17 cellular contexts compared by ENCODE assay signal in genomic region chr11:26950260-26950719, GRCh38. TPM values are rescaled to one million over a fixed set of nuclear protein-coding genes. Genes with fewer than 3 reads are reported as not detected.
DNase-seq lines count a peak whose midpoint lies in the region; ATAC-seq and TF ChIP-seq lines count a peak whose summit lies in the region.
"Had no signal": no experiment of that assay in that cellular context is flagged by ENCODE, and none has a peak within 500 bp of the region (broad histone marks: within the 10 kb centered on the region; RNA-seq: fewer than 3 reads in every experiment).

No MANE protein-coding gene starts in this region.

- H3K79me1 ChIP-seq in IMR-90 (ENCODE audit: low read depth in 1 of 2, low read length in 2 of 2), result no peaks in the 10 kb centered on the region
- no peaks in the 10 kb centered on the region for H3K79me1 ChIP-seq in neuronal stem cell (ENCODE audit: low read depth, low read length)

- H2BK120ac ChIP-seq in IMR-90 (ENCODE audit: low read depth, low read length), result peak overlapping the region; percentile 97
- H2BK120ac ChIP-seq in neuronal stem cell (ENCODE audit: low read depth, low read length), result peak overlapping the region; percentile 93

- TF ChIP-seq CTCF in AG10803 (conservative IDR thresholded peaks at IDR 0.05; ENCODE audit: low read length) (no peak), IMR-90 (conservative IDR thresholded peaks at IDR 0.05; ENCODE audit: low read depth, low read length) (no peak), esophagus squamous epithelium (IDR thresholded peaks at IDR 0.05) (no peak), Calu3 (IDR thresholded peaks at IDR 0.05; ENCODE audit: unreplicated experiment) (no peak)

- peak overlapping the region; percentile 82 for H3K14ac ChIP-seq in IMR-90 (replicated peaks; ENCODE audit: low read depth, low read length)
- no peak overlapping the region for H3K14ac ChIP-seq in neuronal stem cell (ENCODE audit: low read length)

- H3K4me1 ChIP-seq in IMR-90 (ENCODE audit: control insufficient read depth, insufficient read depth, low read length), result peaks cover 17% of the 10 kb centered on the region
- H3K4me1 ChIP-seq in esophagus squamous epithelium, result peaks cover 0 to 56% (median 18%) of the 10 kb centered on the region in 3 donors
- H3K4me1 ChIP-seq in neuronal stem cell (ENCODE audit: control insufficient read depth in 2 of 2, insufficient read depth in 1 of 2, low read depth in 1 of 2, low read length in 2 of 2), result peaks cover 0 to 3% of the 10 kb centered on the region in 2 donors

- H3K4me1 Mint-ChIP-seq in Calu3 (ENCODE audit: low read depth, unreplicated experiment), result no peaks in the 10 kb centered on the region

- POLR2A ChIA-PET in IMR-90 (lab: Charles Lee; ENCODE audit: unreplicated experiment), result no interaction called here

- H3K4me3 ChIP-seq in AG10803 (ENCODE audit: low read length), result no peak overlapping the region
- H3K4me3 ChIP-seq in IMR-90 (ENCODE audit: insufficient read depth, low read depth, low read length), result no peak overlapping the region
- H3K4me3 ChIP-seq in esophagus squamous epithelium, result no peak overlapping the region
- H3K4me3 ChIP-seq in neuronal stem cell (ENCODE audit: low read length in 2 of 2), result no peak overlapping the region
- H3K4me3 ChIP-seq: tibial artery had no signal

- H3K23ac ChIP-seq in IMR-90 (ENCODE audit: low read depth, low read length), result peak overlapping the region; percentile 64; the same call in 1 of the 2 replicates
- H3K23ac ChIP-seq in neuronal stem cell (ENCODE audit: low read depth, low read length, poor library complexity), result no peak overlapping the region

- no peak overlapping the region for H3K27ac Mint-ChIP-seq in Calu3 (ENCODE audit: unreplicated experiment)
- H3K27ac Mint-ChIP-seq: activated CD8-positive, alpha-beta T cell treated with anti-CD3 and anti-CD28 coated beads for 36 hours; progenitor cell of endocrine pancreas had no signal

- H3K36me3 ChIP-seq in IMR-90 (ENCODE audit: control insufficient read depth, insufficient read depth, low read length) (no peaks in the 10 kb centered on the region), esophagus squamous epithelium (no peaks in the 10 kb centered on the region), neuronal stem cell (replicated peaks in 1 of 2; ENCODE audit: control insufficient read depth in 2 of 2, insufficient read depth in 2 of 2, low read length in 2 of 2) (no peaks in the 10 kb centered on the region)
- H3K36me3 ChIP-seq: tibial artery had no signal

- TF ChIP-seq POLR2A in IMR-90 (IDR thresholded peaks at IDR 0.05; ENCODE audit: low read depth, low read length) (no peak), esophagus squamous epithelium (IDR thresholded peaks at IDR 0.05) (no peak)

- CTCF ChIA-PET in IMR-90 (lab: Yijun Ruan, JAX) (interaction anchor here (0.6 kb wide), 1 partner anchor 121 kb away, joined by 4 read pairs; no protein-coding TSS in a partner anchor), Calu3 (lab: Charles Lee) (no interaction called here)

- peak overlapping the region; percentile 56 for H3K27ac ChIP-seq in IMR-90 (ENCODE audit: insufficient read depth, low read length)
- peak overlapping the region in 3 of 4 donors; percentile 9 to 52 (median 25) for H3K27ac ChIP-seq in esophagus squamous epithelium
- H3K27ac ChIP-seq in neuronal stem cell (replicated peaks; ENCODE audit: low read length), result no peak overlapping the region

- H3K9ac ChIP-seq in IMR-90 (ENCODE audit: low read depth, low read length) (no peak overlapping the region), neuronal stem cell (ENCODE audit: low read depth, low read length, poor library complexity) (no peak overlapping the region)

- no peak overlapping the region for H2AK9ac ChIP-seq in IMR-90 (replicated peaks; ENCODE audit: low read depth, low read length, poor library complexity)

- H3K4ac ChIP-seq in IMR-90 (ENCODE audit: low read depth, low read length), result peak overlapping the region; percentile 95
- no peak overlapping the region for H3K4ac ChIP-seq in neuronal stem cell (ENCODE audit: low read length)

- no peak overlapping the region for H3K4me3 Mint-ChIP-seq in Calu3 (ENCODE audit: low read depth, unreplicated experiment)
- H3K4me3 Mint-ChIP-seq: activated CD8-positive, alpha-beta T cell treated with anti-CD3 and anti-CD28 coated beads for 36 hours had no signal

- H2AFZ ChIP-seq in IMR-90 (replicated peaks; ENCODE audit: low read length, poor library complexity) (peak overlapping the region; percentile 6), neuronal stem cell (ENCODE audit: low read length) (no peak overlapping the region)

- dilution Hi-C loops in IMR-90 (cut with HindIII; ENCODE audit: low sequenced_read_pairs, unreplicated experiment), result no loop called here

- H2BK12ac ChIP-seq in neuronal stem cell (ENCODE audit: low read length), result peak overlapping the region; percentile 60

- peak; percentile 92 for DNase-seq in AG10803 (ENCODE audit: low read depth)
- DNase-seq in IMR-90, result peak; percentile 94
- no peak for DNase-seq in esophagus squamous epithelium (lab: John Stamatoyannopoulos, UW)
- DNase-seq in neuronal stem cell (ENCODE audit: low spot score), result no peak
- DNase-seq in activated CD4-positive, alpha-beta T cell treated with anti-CD3 and anti-CD28 coated beads for 48 hours, result no peak
- DNase-seq in Calu3, result no peak
- no peak for DNase-seq in NCI-H1694 treated with DMSO at 0.1 percent for 48 hours (lab: John Stamatoyannopoulos, UW)
- DNase-seq: activated CD8-positive, alpha-beta T cell treated with anti-CD3 and anti-CD28 coated beads for 36 hours; C1 segment of cervical spinal cord; effector CD8-positive, alpha-beta T cell; NCI-H2029 treated with DMSO at 0.1 percent for 48 hours; NCI-H82; SHP77 treated with DMSO at 0.1 percent for 48 hours; tibial artery had no signal

- H4K5ac ChIP-seq in IMR-90 (ENCODE audit: low read depth, low read length), result peak overlapping the region; percentile 19; the same call in 1 of the 2 replicates

- 100% methylated on average over 1 of the region's 5 CpGs; no CpG with 5 or more reads in 1 of the 2 experiments for WGBS in IMR-90 (ENCODE audit: extremely low coverage in 2 of 2, insufficient read length in 1 of 2), 2 experiments
- WGBS in esophagus squamous epithelium, 2 donors, result 69 to 70% methylated on average over 4 to 5 of the region's 5 CpGs
- WGBS in neuronal stem cell (ENCODE audit: extremely low coverage in 2 of 2, insufficient read length in 2 of 2, insufficient replicate concordance in 1 of 2), 2 donors, result no CpG with 5 or more reads among the region's 5 CpGs

- peaks cover 4% of the 10 kb centered on the region for H3K9me1 ChIP-seq in IMR-90 (ENCODE audit: insufficient read depth, low read length)

- no peaks in the 10 kb centered on the region for H4K20me1 ChIP-seq in IMR-90 (ENCODE audit: insufficient read depth, low read length)

- BruUV-seq in IMR-90 (replicated peaks; lab: Mats Ljungman, UMichigan) (no TSS peak), Calu3 (replicated peaks; lab: Mats Ljungman, UMichigan) (no TSS peak)

- peak overlapping the region; percentile 65; the same call in 2 of the 3 replicates for H2BK15ac ChIP-seq in IMR-90 (ENCODE audit: low read depth, low read length)
- no peak overlapping the region for H2BK15ac ChIP-seq in neuronal stem cell (ENCODE audit: low read length)

- no peak overlapping the region for H3K56ac ChIP-seq in IMR-90 (ENCODE audit: extremely low read depth, insufficient read depth, low read length)

- peak overlapping the region; percentile 31 for H3K18ac ChIP-seq in IMR-90 (ENCODE audit: low read depth, low read length)
- peak overlapping the region; percentile 76 for H3K18ac ChIP-seq in neuronal stem cell (ENCODE audit: low read length)

- ATAC-seq in IMR-90 (ENCODE audit: low read depth) (peak; percentile 42), HG03521 (IDR thresholded peaks at IDR 0.05; ENCODE audit: unreplicated experiment) (no peak)
- ATAC-seq: activated CD8-positive, alpha-beta T cell treated with anti-CD3 and anti-CD28 coated beads for 36 hours had no signal

- H3K9me3 ChIP-seq in IMR-90 (ENCODE audit: control insufficient read depth, insufficient read depth, low read length), result no peaks in the 10 kb centered on the region
- no peaks in the 10 kb centered on the region for H3K9me3 ChIP-seq in esophagus squamous epithelium
- H3K9me3 ChIP-seq in neuronal stem cell (replicated peaks in 1 of 2; ENCODE audit: control insufficient read depth in 2 of 2, insufficient read depth in 1 of 2, low read depth in 1 of 2, low read length in 2 of 2), result no peaks in the 10 kb centered on the region
- H3K9me3 ChIP-seq: tibial artery had no signal

- TF ChIP-seq RAD21 in IMR-90 (IDR thresholded peaks at IDR 0.05; ENCODE audit: low read length), result peak; percentile 19; the same call in 1 of the 2 replicates

- no peaks in the 10 kb centered on the region for H3K27me3 Mint-ChIP-seq in Calu3 (ENCODE audit: unreplicated experiment)
- H3K27me3 Mint-ChIP-seq: activated CD8-positive, alpha-beta T cell treated with anti-CD3 and anti-CD28 coated beads for 36 hours; progenitor cell of endocrine pancreas had no signal

- H3K27me3 ChIP-seq in IMR-90 (ENCODE audit: control insufficient read depth, insufficient read depth, low read length) (no peaks in the 10 kb centered on the region), esophagus squamous epithelium (no peaks in the 10 kb centered on the region), neuronal stem cell (ENCODE audit: control insufficient read depth in 3 of 3, insufficient read depth in 3 of 3, low read depth in 1 of 3, low read length in 3 of 3) (no peaks in the 10 kb centered on the region)
- H3K27me3 ChIP-seq: tibial artery had no signal

- intact Hi-C loops in IMR-90 (cut with micrococcal nuclease) (no loop called here), esophagus squamous epithelium (cut with DNase I) (no loop called here), Calu3 (cut with micrococcal nuclease; ENCODE audit: unreplicated experiment) (no loop called here)

- no peaks in the 10 kb centered on the region for H3K36me3 Mint-ChIP-seq in Calu3 (ENCODE audit: insufficient read depth, unreplicated experiment)

- H3K4me2 ChIP-seq in IMR-90 (ENCODE audit: low read depth, low read length), result peak overlapping the region; percentile 2
- H3K4me2 ChIP-seq in neuronal stem cell (ENCODE audit: insufficient read depth, low read length, poor library complexity, severe bottlenecking), result no peak overlapping the region

- in situ Hi-C loops in IMR-90 (cut with MboI; ENCODE audit: low sequenced_read_pairs), result no loop called here

- peak overlapping the region; percentile 4 to 69; a peak in 2 of 4 replicates for H4K8ac ChIP-seq in IMR-90 (ENCODE audit: low read depth in 2 of 2, low read length in 2 of 2)
- H4K8ac ChIP-seq in neuronal stem cell (ENCODE audit: low read depth, low read length), result no peak overlapping the region

- no peaks in the 10 kb centered on the region for H3K9me3 Mint-ChIP-seq in Calu3 (ENCODE audit: low read depth, unreplicated experiment)

- H2BK20ac ChIP-seq in IMR-90 (ENCODE audit: low read depth, low read length), result peak overlapping the region; percentile 90

- H4K91ac ChIP-seq in IMR-90 (ENCODE audit: insufficient read depth, low read depth, low read length) (peak overlapping the region; percentile 78), neuronal stem cell (ENCODE audit: low read depth, low read length, poor library complexity) (no peak overlapping the region)

- H2BK5ac ChIP-seq in IMR-90 (ENCODE audit: low read depth, low read length, poor library complexity, severe bottlenecking) (peak overlapping the region; percentile 55), neuronal stem cell (ENCODE audit: low read length) (no peak overlapping the region)

- H2AK5ac ChIP-seq in IMR-90 (ENCODE audit: low read depth, low read length), result peak overlapping the region; percentile 97
- no peak overlapping the region for H2AK5ac ChIP-seq in neuronal stem cell (ENCODE audit: low read depth, low read length)

RNA-seq across cellular contexts. Expression of gene FIBIN, which starts 43.6 kb away (rescaled TPM):
- total RNA-seq in IMR-90 (2012; rRNA removed) (5.7 and 7.5 TPM in 2 replicates), esophagus squamous epithelium (10 to 100 TPM in 1 of 4 donors, 1 to 10 TPM in 3; 1.7 to 67.5 (median 6.1) TPM), Calu3 (2022) (not detected in 2 replicates)
- 5.3 and 6.1 TPM in 2 replicates for polyA plus RNA-seq in IMR-90 (2012; rRNA removed)
- 4.9 and 7.4 TPM in 2 replicates for polyA plus RNA-seq in IMR-90 (2012; cell fraction: cytosol; rRNA removed)
- 2.6 and 3.5 TPM in 2 replicates for polyA plus RNA-seq in IMR-90 (2012; cell fraction: nucleus; rRNA removed; ENCODE audit: low replicate concordance)
- 0.15 TPM for polyA plus RNA-seq in neuronal stem cell (2013, experiment 1 of 2)
- 0.19 TPM for polyA plus RNA-seq in neuronal stem cell (2013, experiment 2 of 2)
- total RNA-seq: activated CD8-positive, alpha-beta T cell treated with anti-CD3 and anti-CD28 coated beads for 36 hours; glomerular endothelial cell had no signal

Comparison
In these comparisons a context has a peak if more than half of its experiments do, and no peak if none do; other contexts are left out.
1. DNase-seq: peak in AG10803 (single experiment) and IMR-90 (single experiment); none in esophagus squamous epithelium (single experiment), neuronal stem cell (single experiment), activated CD4-positive, alpha-beta T cell treated with anti-CD3 and anti-CD28 coated beads for 48 hours (single experiment), Calu3 (single experiment) and NCI-H1694 treated with DMSO at 0.1 percent for 48 hours (single experiment).